In the genomic region with DNA sequence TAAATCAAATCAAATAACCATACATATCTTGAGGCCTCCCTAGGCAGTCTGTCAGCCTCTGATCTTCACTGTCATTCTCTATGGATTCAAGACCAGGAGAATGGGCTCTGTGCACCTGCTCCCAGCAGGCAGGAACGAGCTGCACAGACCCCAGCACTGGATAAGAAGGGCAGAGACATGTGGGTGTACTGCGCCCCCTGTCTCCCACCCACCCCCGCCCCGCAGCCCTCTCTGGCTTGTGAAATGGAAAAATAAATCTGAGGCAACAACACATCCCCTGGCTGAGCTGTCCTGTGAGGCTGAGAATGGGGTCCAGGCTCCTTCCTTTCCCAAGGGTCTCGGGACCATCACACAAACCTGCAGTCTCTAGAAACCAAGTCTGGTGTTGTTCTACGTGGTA, we compare ENCODE assay signal across 23 cellular contexts. TPM values are rescaled to one million over a fixed set of nuclear protein-coding genes. Genes with fewer than 3 reads are reported as not detected.
A peak's percentile ranks its signal among the peaks of the same experiment; 100 is the strongest.
DNase-seq lines count a peak whose midpoint lies in the region; TF ChIP-seq lines count a peak whose summit lies in the region.
"Had no signal": no experiment of that assay in that cellular context is flagged by ENCODE, and none has a peak within 500 bp of the region (broad histone marks: within the 10 kb centered on the region; RNA-seq: fewer than 3 reads in every experiment).

No MANE protein-coding gene starts in this region.

- H3K27ac Mint-ChIP-seq in CD14-positive monocyte: peak overlapping the region in 4 of 7 donors; percentile 27 to 50 (median 44)
- H3K27ac Mint-ChIP-seq: activated CD8-positive, alpha-beta T cell treated with anti-CD3 and anti-CD28 coated beads for 36 hours; activated naive CD8-positive, alpha-beta T cell; CD4-positive, CD25-positive, alpha-beta regulatory T cell; HFFc6 had no signal

- no peak overlapping the region for H3K23ac ChIP-seq in mesenchymal stem cell (ENCODE audit: low read length in 2 of 2)

- no peak overlapping the region for H2AFZ ChIP-seq in mesenchymal stem cell (ENCODE audit: low read depth, low read length)

- CTCF ChIA-PET in HEK293T (lab: Yijun Ruan, JAX): interaction anchor here (0.5 kb wide), 1 partner anchor 194 kb away, joined by 3 read pairs; no protein-coding TSS in a partner anchor

- H2AK5ac ChIP-seq in mesenchymal stem cell (ENCODE audit: low read length, severe bottlenecking): peak overlapping the region; percentile 23

- peak overlapping the region in 1 of 2 donors; percentile 26 for H3K4me3 Mint-ChIP-seq in CD14-positive monocyte
- H3K4me3 Mint-ChIP-seq: activated CD8-positive, alpha-beta T cell treated with anti-CD3 and anti-CD28 coated beads for 36 hours; activated naive CD8-positive, alpha-beta T cell; CD4-positive, CD25-positive, alpha-beta regulatory T cell; HFFc6 had no signal

- H3K79me1 ChIP-seq in mesenchymal stem cell (replicated peaks; ENCODE audit: low read length, poor library complexity, severe bottlenecking): peaks cover 58% of the 10 kb centered on the region

- no peak overlapping the region for H2BK12ac ChIP-seq in mesenchymal stem cell (ENCODE audit: low read length in 2 of 2)

- no peak for TF ChIP-seq CTCF in CD14-positive monocyte (IDR thresholded peaks at IDR 0.05)
- TF ChIP-seq CTCF in WERI-Rb-1 (IDR thresholded peaks at IDR 0.05; ENCODE audit: low read depth, low read length): peak; percentile 13; the same call in 1 of the 2 replicates

- H4K91ac ChIP-seq in mesenchymal stem cell (ENCODE audit: low read length): no peak overlapping the region

- no peak overlapping the region for H2BK15ac ChIP-seq in mesenchymal stem cell (ENCODE audit: low read depth, poor library complexity, severe bottlenecking)

- H3K4me3 ChIP-seq in BLaER1: no peak overlapping the region
- no peak overlapping the region for H3K4me3 ChIP-seq in WERI-Rb-1 (ENCODE audit: low read depth, low read length)
- H3K4me3 ChIP-seq in mesenchymal stem cell (ENCODE audit: insufficient read depth in 1 of 2, low read depth in 1 of 2, low read length in 2 of 2): no peak overlapping the region
- H3K4me3 ChIP-seq: ascending aorta, MG63, thyroid gland had no signal

- H3K27me3 ChIP-seq in BLaER1 (no peaks in the 10 kb centered on the region), WERI-Rb-1 (ENCODE audit: insufficient read depth, low read depth, severe bottlenecking) (no peaks in the 10 kb centered on the region), mesenchymal stem cell (ENCODE audit: control insufficient read depth in 1 of 2, insufficient read depth in 1 of 2, low read length in 2 of 2) (peaks cover 0 to 2% of the 10 kb centered on the region in 2 experiments)
- H3K27me3 ChIP-seq: ascending aorta, MG63, thyroid gland had no signal

- peaks cover 28% of the 10 kb centered on the region for H3K4me1 Mint-ChIP-seq in CD14-positive monocyte
- H3K4me1 Mint-ChIP-seq: CD4-positive, CD25-positive, alpha-beta regulatory T cell had no signal

- H3K36me3 ChIP-seq in BLaER1 (no peaks in the 10 kb centered on the region), WERI-Rb-1 (peaks cover 2% of the 10 kb centered on the region; the same call in 1 of the 2 replicates), mesenchymal stem cell (ENCODE audit: control insufficient read depth in 1 of 2, insufficient read depth in 2 of 2, low read depth in 1 of 2, low read length in 2 of 2) (peaks cover 0 to 31% of the 10 kb centered on the region in 2 experiments)
- H3K36me3 ChIP-seq: ascending aorta, MG63, thyroid gland had no signal

- peaks cover 82% of the 10 kb centered on the region for H3K4me1 ChIP-seq in BLaER1
- peaks cover 25% of the 10 kb centered on the region for H3K4me1 ChIP-seq in mesenchymal stem cell (ENCODE audit: control insufficient read depth, insufficient read depth, low read depth, low read length)

- H2BK5ac ChIP-seq in mesenchymal stem cell (ENCODE audit: low read depth, low read length, poor library complexity, severe bottlenecking): no peak overlapping the region

- H3K4me2 ChIP-seq in BLaER1 (peak overlapping the region; percentile 90; the same call in 1 of the 2 replicates), mesenchymal stem cell (ENCODE audit: low read length, poor library complexity, severe bottlenecking) (no peak overlapping the region)

- H3K36me3 Mint-ChIP-seq in CD14-positive monocyte: peaks cover 18 to 41% of the 10 kb centered on the region in 2 donors
- H3K36me3 Mint-ChIP-seq: CD4-positive, CD25-positive, alpha-beta regulatory T cell had no signal

- H3K27ac ChIP-seq in BLaER1 (peak overlapping the region; percentile 36; the same call in 1 of the 2 replicates), WERI-Rb-1 (no peak overlapping the region), mesenchymal stem cell (ENCODE audit: low read length, poor library complexity, severe bottlenecking) (no peak overlapping the region)

- H3K9ac ChIP-seq in BLaER1 (no peak overlapping the region), mesenchymal stem cell (ENCODE audit: low read length) (no peak overlapping the region)

- DNase-seq in CD14-positive monocyte (ENCODE audit: low spot score): no peak
- DNase-seq in WERI-Rb-1: no peak
- DNase-seq in mesenchymal stem cell: no peak
- DNase-seq in Kasumi-1 (lab: John Stamatoyannopoulos, UW): no peak
- DNase-seq in T-helper 9 cell: no peak
- DNase-seq in HEK293T (ENCODE audit: extremely low spot score): no peak
- DNase-seq: activated CD4-positive, CD25-positive, alpha-beta regulatory T cell treated with anti-CD3 and anti-CD28 coated beads, Interleukin-2, amount 50 U/mL, for 72 hours; activated CD8-positive, alpha-beta T cell treated with anti-CD3 and anti-CD28 coated beads for 36 hours; CD4-positive, CD25-positive, alpha-beta regulatory T cell; central memory CD4-positive, alpha-beta T cell; DMS 273 treated with DMSO at 0.1 percent for 48 hours; HFFc6; MG63; NCI-H1436; NCI-H69; OCI-M1; posterior cingulate gyrus; stimulated activated CD4-positive, alpha-beta T cell treated with anti-CD3 and anti-CD28 coated beads, Interleukin-15, amount 100 ng/mL, for 24 hours; stimulated activated naive CD8-positive, alpha-beta T cell treated with anti-CD3 and anti-CD28 coated beads, Interleukin-15, Interleukin-2, amounts not matched to agents 100 U/mL and 50 U/mL, for 24 hours; thyroid gland had no signal

- no peak overlapping the region for H3K18ac ChIP-seq in mesenchymal stem cell (ENCODE audit: low read depth in 1 of 2, low read length in 2 of 2)

- peaks cover 2 to 11% (median 7%) of the 10 kb centered on the region in 3 donors for H3K27me3 Mint-ChIP-seq in CD14-positive monocyte (ENCODE audit: low read depth in 3 of 3)

- H3K9me3 ChIP-seq in BLaER1 (peaks cover 6% of the 10 kb centered on the region; the same call in 1 of the 2 replicates), WERI-Rb-1 (ENCODE audit: severe bottlenecking) (no peaks in the 10 kb centered on the region), mesenchymal stem cell (ENCODE audit: control insufficient read depth, low read length) (peaks cover 5% of the 10 kb centered on the region)
- H3K9me3 ChIP-seq: ascending aorta, MG63, thyroid gland had no signal

- H2BK120ac ChIP-seq in mesenchymal stem cell (ENCODE audit: low read depth, low read length): no peak overlapping the region

- no peaks in the 10 kb centered on the region for H4K20me1 ChIP-seq in BLaER1

- no peak overlapping the region for H4K8ac ChIP-seq in mesenchymal stem cell (ENCODE audit: low read length)

- H3K9me3 Mint-ChIP-seq in CD14-positive monocyte: peaks cover 0 to 7% (median 3%) of the 10 kb centered on the region in 7 donors

- H3K4ac ChIP-seq in mesenchymal stem cell (ENCODE audit: low read depth in 1 of 2, low read length in 2 of 2): no peak overlapping the region

- 80% methylated on average over 4 of the region's 6 CpGs for WGBS in mesenchymal stem cell

- no peak overlapping the region for H3K14ac ChIP-seq in mesenchymal stem cell (ENCODE audit: low read length in 2 of 2)

- POLR2A ChIA-PET in HEK293T (lab: Yijun Ruan, JAX): no interaction called here

- intact Hi-C loops in CD14-positive monocyte (cut with micrococcal nuclease): no loop called here

TF ChIP-seq in HEK293T, 16 proteins besides CTCF, POLR2A, EP300 and RAD21:
- TF ChIP-seq FOXK2 (IDR thresholded peaks at IDR 0.05) (no peak), NFRKB (IDR thresholded peaks at IDR 0.05) (no peak), ARNT (IDR thresholded peaks at IDR 0.05) (no peak), TARDBP (IDR thresholded peaks at IDR 0.05) (no peak), CTBP1 (IDR thresholded peaks at IDR 0.05; ENCODE audit: borderline replicate concordance) (no peak), ELF4 (IDR thresholded peaks at IDR 0.05) (no peak), FOXM1 (IDR thresholded peaks at IDR 0.05; ENCODE audit: borderline replicate concordance) (no peak), SUZ12 (IDR thresholded peaks at IDR 0.05) (no peak), BHLHE40 (IDR thresholded peaks at IDR 0.05; ENCODE audit: borderline replicate concordance) (no peak), HDGF (IDR thresholded peaks at IDR 0.05; ENCODE audit: borderline replicate concordance) (no peak), ZNF384 (IDR thresholded peaks at IDR 0.05) (no peak), FOXA1 (IDR thresholded peaks at IDR 0.05) (no peak), LEF1 (IDR thresholded peaks at IDR 0.05; ENCODE audit: borderline replicate concordance) (no peak), SP1 (IDR thresholded peaks at IDR 0.05) (no peak), L3MBTL2 (conservative IDR thresholded peaks at IDR 0.05) (no peak)
TF ChIP-seq in HEK293T: peak in this region for 0.

RNA-seq across cellular contexts. Expression of a gene that starts 26.2 kb away (rescaled TPM):
- 10 to 100 TPM; 23.2 to 33.7 TPM for polyA plus RNA-seq in CD14-positive monocyte
- 1.9 TPM for polyA plus RNA-seq in mesenchymal stem cell (2013, experiment 1 of 2)
- polyA plus RNA-seq in mesenchymal stem cell (2013, experiment 2 of 2): 1.6 TPM
